Comparison of ENCODE assay signal across 16 cellular contexts in the genomic region with DNA sequence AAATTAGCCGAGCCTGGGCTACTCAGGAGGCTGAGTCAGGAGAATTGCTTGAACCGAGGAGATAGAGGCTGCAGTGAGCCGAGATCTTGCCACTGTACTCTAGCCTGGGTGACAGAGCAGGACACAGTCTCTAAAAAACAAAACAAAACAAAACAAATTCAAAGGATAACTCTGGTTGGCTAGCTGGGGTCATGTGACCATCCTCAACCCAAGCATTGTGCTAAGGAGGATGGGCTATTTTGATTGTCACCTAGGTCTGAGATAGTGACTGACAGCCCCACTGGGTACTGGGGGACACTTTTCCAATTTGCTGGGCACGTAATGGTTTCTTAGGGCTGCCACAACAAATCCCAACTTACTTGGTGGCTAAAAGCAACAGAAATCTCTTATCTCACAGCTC. TPM values are rescaled to one million over a fixed set of nuclear protein-coding genes. Genes with fewer than 3 reads are reported as not detected.
DNase-seq lines count a peak whose midpoint lies in the region; ATAC-seq, FAIRE-seq and TF ChIP-seq lines count a peak whose summit lies in the region.
"Had no signal": no experiment of that assay in that cellular context is flagged by ENCODE, and none has a peak within 500 bp of the region (broad histone marks: within the 10 kb centered on the region; RNA-seq: fewer than 3 reads in every experiment).

No MANE protein-coding gene starts in this region.

- TF ChIP-seq POLR2A in H1 (IDR thresholded peaks at IDR 0.05; ENCODE audit: control extremely low read depth in 1 of 2, low read depth in 2 of 2, low read length in 2 of 2) (no peak), transverse colon (IDR thresholded peaks at IDR 0.05) (no peak)

- TF ChIP-seq RAD21 in H1 (IDR thresholded peaks at IDR 0.05 in 1 of 2, conservative IDR thresholded peaks at IDR 0.05 in 1 of 2; ENCODE audit: low read depth in 2 of 2, low read length in 2 of 2), result no peak

- no peak overlapping the region for H3K4me3 ChIP-seq in H1 (ENCODE audit: extremely low read depth in 1 of 4, insufficient read depth in 2 of 4, low read depth in 3 of 4, low read length in 4 of 4)
- H3K4me3 ChIP-seq in transverse colon, result no peak overlapping the region

- no peak overlapping the region for H4K91ac ChIP-seq in H1 (replicated peaks; ENCODE audit: insufficient read length, low read length)

- no peaks in the 10 kb centered on the region; the same call in none of the 2 replicates for H3K79me1 ChIP-seq in H1 (ENCODE audit: low read depth, low read length)

- no peak overlapping the region for H3K4ac ChIP-seq in H1 (replicated peaks; ENCODE audit: insufficient read length, low read depth, low read length)

- H3K9me3 Mint-ChIP-seq in T-helper 2 cell treated with Interferon-gamma antibody and Interleukin-4, amounts not matched to agents 5 μg/mL and 100 μg/mL, for 36 hours, result no peaks in the 10 kb centered on the region
- H3K9me3 Mint-ChIP-seq in natural killer cell treated with Interleukin-12 subunit alpha and Interleukin-12 subunit beta and Interleukin-15 and Interleukin-18, amount 100 ng/mL, for 72 hours, result no peaks in the 10 kb centered on the region

- in situ Hi-C loops in transverse colon (cut with MboI; ENCODE audit: low pct_ligation_motif_present in 1 of 4, low pct_unique_long_range_greater_than_20kb in 1 of 4, low sequenced_read_pairs in 3 of 4), result no loop called here

- H2AK5ac ChIP-seq in H1 (ENCODE audit: low read depth, low read length), result no peak overlapping the region

- intact Hi-C loops in transverse colon (cut with DNase I; ENCODE audit: low total_unique reads), result no loop called here

- H3K4me1 Mint-ChIP-seq in T-helper 2 cell treated with Interferon-gamma antibody and Interleukin-4, amounts not matched to agents 5 μg/mL and 100 μg/mL, for 36 hours (ENCODE audit: low read depth), result peaks cover 34% of the 10 kb centered on the region
- H3K4me1 Mint-ChIP-seq in natural killer cell treated with Interleukin-12 subunit alpha and Interleukin-12 subunit beta and Interleukin-15 and Interleukin-18, amount 100 ng/mL, for 72 hours (ENCODE audit: low read depth in 2 of 2), result peaks cover 21 to 37% of the 10 kb centered on the region in 2 donors
- H3K4me1 Mint-ChIP-seq: mesothelial cell of epicardium had no signal

- no peak overlapping the region for H3K4me3 Mint-ChIP-seq in T-helper 2 cell treated with Interferon-gamma antibody and Interleukin-4, amounts not matched to agents 5 μg/mL and 100 μg/mL, for 36 hours
- no peak overlapping the region for H3K4me3 Mint-ChIP-seq in natural killer cell treated with Interleukin-12 subunit alpha and Interleukin-12 subunit beta and Interleukin-15 and Interleukin-18, amount 100 ng/mL, for 72 hours
- H3K4me3 Mint-ChIP-seq: mesothelial cell of epicardium had no signal

- H3K18ac ChIP-seq in H1 (ENCODE audit: extremely low read depth, low read length), result no peak overlapping the region

- no peak for TF ChIP-seq EP300 in H1 (IDR thresholded peaks at IDR 0.05; ENCODE audit: borderline replicate concordance in 1 of 2, low read depth in 2 of 2, low read length in 2 of 2)
- no peak for TF ChIP-seq EP300 in transverse colon (IDR thresholded peaks at IDR 0.05; ENCODE audit: low read depth)

- peaks cover 0 to 6% (median under 1%) of the 10 kb centered on the region in 4 experiments; a peak in 2 of 8 replicates for H3K36me3 ChIP-seq in H1 (ENCODE audit: control insufficient read depth in 2 of 4, insufficient read depth in 4 of 4, low read length in 3 of 4)
- H3K36me3 ChIP-seq in transverse colon, result peaks cover 0 to 10% (median 3%) of the 10 kb centered on the region in 4 donors

- no peak for FAIRE-seq in H1 (lab: Jason Lieb, UNC)
- FAIRE-seq: islet of Langerhans had no signal

- no peaks in the 10 kb centered on the region for H3K27me3 Mint-ChIP-seq in T-helper 2 cell treated with Interferon-gamma antibody and Interleukin-4, amounts not matched to agents 5 μg/mL and 100 μg/mL, for 36 hours (ENCODE audit: low read depth)
- no peaks in the 10 kb centered on the region for H3K27me3 Mint-ChIP-seq in natural killer cell treated with Interleukin-12 subunit alpha and Interleukin-12 subunit beta and Interleukin-15 and Interleukin-18, amount 100 ng/mL, for 72 hours

- H2BK20ac ChIP-seq in H1 (ENCODE audit: low read length), result no peak overlapping the region

- no peak for DNase-seq in T-helper 2 cell treated with Interferon-gamma antibody and Interleukin-4, amounts not matched to agents 5 μg/mL and 100 μg/mL, for 36 hours (ENCODE audit: low spot score)
- DNase-seq in T-helper 2 cell (no peak), H1 (ENCODE audit: low read depth in 1 of 2, low spot score in 2 of 2) (no peak), transverse colon (no peak), NCI-H82 treated with DMSO at 0.1 percent for 48 hours (lab: John Stamatoyannopoulos, UW; ENCODE audit: unreplicated experiment) (no peak), medulla oblongata (ENCODE audit: extremely low spot score) (no peak)
- no peak for DNase-seq in natural killer cell treated with Interleukin-12 subunit alpha and Interleukin-12 subunit beta and Interleukin-15 and Interleukin-18, amount 100 ng/mL, for 72 hours (ENCODE audit: low spot score)
- DNase-seq: activated CD4-positive, alpha-beta T cell treated with anti-CD3 and anti-CD28 coated beads, Interleukin-2, amount 50 U/mL, for 48 hours; H7; NCI-H1694; NCI-H446; occipital lobe had no signal

- CTCF ChIA-PET in H1 (lab: Charles Lee; ENCODE audit: partially characterized antibody), result interaction anchor here (1.1 to 3.6 kb wide), 3 partner anchors 13 to 223 kb away, joined by 4 to 22 read pairs (median 6); no protein-coding TSS in a partner anchor

- H2BK120ac ChIP-seq in H1 (replicated peaks; ENCODE audit: low read depth, low read length), result no peak overlapping the region

- H2BK5ac ChIP-seq in H1 (ENCODE audit: low read depth, low read length), result no peak overlapping the region

- POLR2A ChIA-PET in H1 (lab: Charles Lee; ENCODE audit: partially characterized antibody), result interaction anchor here (0.8 kb wide), 1 partner anchor 37 kb away, joined by 3 read pairs; no protein-coding TSS in a partner anchor

- H3K4me2 ChIP-seq in H1 (ENCODE audit: insufficient read depth in 1 of 2, low read depth in 2 of 2, low read length in 2 of 2), result no peak overlapping the region

- H3K14ac ChIP-seq in H1 (ENCODE audit: insufficient read length), result no peak overlapping the region

- TF ChIP-seq CTCF in H1 (IDR thresholded peaks at IDR 0.05; ENCODE audit: control extremely low read depth in 1 of 3, insufficient read depth in 1 of 3, low read depth in 1 of 3, low read length in 3 of 3), result no peak
- TF ChIP-seq CTCF in transverse colon (IDR thresholded peaks at IDR 0.05), result no peak

- no peak overlapping the region for H2BK12ac ChIP-seq in H1 (ENCODE audit: low read depth, low read length)

- H3K9me3 ChIP-seq in H1 (ENCODE audit: insufficient read depth in 2 of 2, low read depth in 1 of 2, low read length in 1 of 2) (peaks cover 0 to 3% of the 10 kb centered on the region in 2 experiments; a peak in 1 of 4 replicates), transverse colon (no peaks in the 10 kb centered on the region)

- ATAC-seq in natural killer cell treated with Interleukin-12 subunit alpha and Interleukin-12 subunit beta and Interleukin-15 and Interleukin-18, amount 100 ng/mL, for 72 hours, result no peak
- no peak for ATAC-seq in HG02840 (IDR thresholded peaks at IDR 0.05; ENCODE audit: low FRiP score, unreplicated experiment)

- H3K79me2 ChIP-seq in H1 (ENCODE audit: control insufficient read depth in 1 of 2, insufficient read depth in 2 of 2, low read length in 2 of 2), result peaks cover 0 to 2% of the 10 kb centered on the region in 2 experiments; a peak in 1 of 4 replicates

- peaks cover 64% of the 10 kb centered on the region for H3K36me3 Mint-ChIP-seq in T-helper 2 cell treated with Interferon-gamma antibody and Interleukin-4, amounts not matched to agents 5 μg/mL and 100 μg/mL, for 36 hours (ENCODE audit: low read depth)
- H3K36me3 Mint-ChIP-seq in natural killer cell treated with Interleukin-12 subunit alpha and Interleukin-12 subunit beta and Interleukin-15 and Interleukin-18, amount 100 ng/mL, for 72 hours, result peaks cover 4% of the 10 kb centered on the region

- no peaks in the 10 kb centered on the region; a peak in 2 of 7 replicates for H3K4me1 ChIP-seq in H1 (replicated peaks in 1 of 4; ENCODE audit: control insufficient read depth in 3 of 4, insufficient read depth in 4 of 4, low read length in 3 of 4)
- H3K4me1 ChIP-seq in transverse colon, result peaks cover 0 to 38% (median 17%) of the 10 kb centered on the region in 4 donors

- no peak overlapping the region for H2BK15ac ChIP-seq in H1 (ENCODE audit: low read length)

- H3K23me2 ChIP-seq in H1 (ENCODE audit: low read depth, low read length), result no peaks in the 10 kb centered on the region

- H2AFZ ChIP-seq in H1 (ENCODE audit: low read length), result no peak overlapping the region

- H3K23ac ChIP-seq in H1 (ENCODE audit: insufficient read length), result no peak overlapping the region

- peak overlapping the region; percentile 61 for H3K27ac Mint-ChIP-seq in T-helper 2 cell treated with Interferon-gamma antibody and Interleukin-4, amounts not matched to agents 5 μg/mL and 100 μg/mL, for 36 hours
- H3K27ac Mint-ChIP-seq in natural killer cell treated with Interleukin-12 subunit alpha and Interleukin-12 subunit beta and Interleukin-15 and Interleukin-18, amount 100 ng/mL, for 72 hours, result peak overlapping the region; percentile 50 to 61
- H3K27ac Mint-ChIP-seq: mesothelial cell of epicardium had no signal

- 76% methylated on average over 4 of the region's 4 CpGs; no CpG with 5 or more reads in 1 of the 2 experiments for WGBS in H1 (ENCODE audit: extremely low coverage in 1 of 2, insufficient coverage in 1 of 2, insufficient read length in 1 of 2, insufficient replicate concordance in 2 of 2, low coverage in 1 of 2, low lambda C conversion rate in 2 of 2, missing lambda C conversion rate in 1 of 2), 2 experiments
- 82 to 92% methylated on average over 3 to 4 of the region's 4 CpGs for WGBS in transverse colon (ENCODE audit: low coverage in 1 of 2), 2 donors

- H4K20me1 ChIP-seq in H1 (replicated peaks in 1 of 2; ENCODE audit: control insufficient read depth in 1 of 2, insufficient read depth in 2 of 2, low read length in 2 of 2), result no peaks in the 10 kb centered on the region

- no peak overlapping the region for H4K8ac ChIP-seq in H1 (ENCODE audit: extremely low read depth, insufficient read depth, low read length)

- no peak overlapping the region for H4K5ac ChIP-seq in H1 (ENCODE audit: insufficient read length, low read depth, low read length)

- no peak overlapping the region for H3K9ac ChIP-seq in H1 (replicated peaks in 1 of 4; ENCODE audit: extremely low read depth in 1 of 4, low read depth in 3 of 4, low read length in 3 of 4)

- no peak overlapping the region for H3K56ac ChIP-seq in H1 (replicated peaks; ENCODE audit: insufficient read length, low read depth, low read length)

- H3K27me3 ChIP-seq in H1 (replicated peaks in 1 of 4; ENCODE audit: control insufficient read depth in 3 of 4, extremely low read depth in 1 of 4, insufficient read depth in 3 of 4, low read length in 3 of 4), result no peaks in the 10 kb centered on the region
- no peaks in the 10 kb centered on the region for H3K27me3 ChIP-seq in transverse colon

- H3K27ac ChIP-seq in H1 (ENCODE audit: low read depth, low read length), result no peak overlapping the region
- H3K27ac ChIP-seq in transverse colon, result peak overlapping the region; percentile 39 to 73 (median 69)
- H3K27ac ChIP-seq: 22Rv1 had no signal

RNA-seq across cellular contexts. Expression of a gene that starts 11.9 kb away (rescaled TPM):
- total RNA-seq in H1 (2021; fragmentation: NEBNext Ultra II Directional; extraction: Animal tissue kit (Norgen Biotek cat#: 25700)), result 27.7 and 31.8 TPM in 2 replicates
- 24.6 and 24.9 TPM in 2 replicates for polyA plus RNA-seq in H1 (2011; rRNA removed)
- 32.1 TPM for polyA plus RNA-seq in H1 (2011; cell fraction: cytosol; rRNA removed)
- 84.2 TPM for polyA plus RNA-seq in H1 (2011; cell fraction: nucleus; rRNA removed)
- polyA plus RNA-seq in H1 (2012, experiment 1 of 2), result 24.5 to 36.7 TPM (median 30.5 TPM) in 4 replicates
- polyA plus RNA-seq in H1 (2012, experiment 2 of 2), result 22.5 TPM
- 28.4 TPM for polyA plus RNA-seq in H1 (2013, experiment 1 of 2)
- 25.3 TPM for polyA plus RNA-seq in H1 (2013, experiment 2 of 2)
- polyA minus RNA-seq in H1 (2011; rRNA and poly(A)+ RNA removed), result 51.0 and 58.0 TPM in 2 replicates
- 31.0 TPM for polyA minus RNA-seq in H1 (2011; cell fraction: cytosol; rRNA and poly(A)+ RNA removed)
- 60.7 TPM for polyA minus RNA-seq in H1 (2011; cell fraction: nucleus; rRNA and poly(A)+ RNA removed)
- total RNA-seq in natural killer cell treated with Interleukin-12 subunit alpha and Interleukin-12 subunit beta and Interleukin-15 and Interleukin-18, amount 100 ng/mL, for 72 hours, result 10 to 100 TPM; 28.4 to 78.3 TPM
- total RNA-seq in transverse colon, result 100 to 1,000 TPM in 2 of 4 donors, 10 to 100 TPM in 2; 62.1 to 229 (median 102) TPM
